In genomic region chr3:53170325-53171108, GRCh38 we compare ENCODE assay signal across 9 cellular contexts. TPM values are rescaled to one million over a fixed set of nuclear protein-coding genes. Genes with fewer than 3 reads are reported as not detected.
DNase-seq lines count a peak whose midpoint lies in the region; ATAC-seq and TF ChIP-seq lines count a peak whose summit lies in the region.
"Had no signal": no experiment of that assay in that cellular context is flagged by ENCODE, and none has a peak within 500 bp of the region (broad histone marks: within the 10 kb centered on the region; RNA-seq: fewer than 3 reads in every experiment).

No MANE protein-coding gene starts in this region.

- H3K36me3 ChIP-seq in BLaER1 (peaks cover 45% of the 10 kb centered on the region), OCI-LY3 (replicated peaks; ENCODE audit: low read depth, low read length) (peaks cover 53% of the 10 kb centered on the region), HAP-1 (replicated peaks) (no peaks in the 10 kb centered on the region; the same call in 1 of the 2 replicates)

- H3K4me2 ChIP-seq in BLaER1 (peak overlapping the region; percentile 90), OCI-LY3 (ENCODE audit: low read length) (peak overlapping the region; percentile 63)

- H3K27ac ChIP-seq in BLaER1 (peak overlapping the region; percentile 81), OCI-LY3 (ENCODE audit: low read length) (no peak overlapping the region)

- TF ChIP-seq CTCF in OCI-LY3 (IDR thresholded peaks at IDR 0.05; ENCODE audit: low read depth, low read length), result no peak

- H3K9me3 ChIP-seq in BLaER1, result no peaks in the 10 kb centered on the region
- H3K9me3 ChIP-seq in OCI-LY3 (ENCODE audit: insufficient read depth, low read length), result no peaks in the 10 kb centered on the region
- no peaks in the 10 kb centered on the region for H3K9me3 ChIP-seq in HAP-1

- H2AFZ ChIP-seq in OCI-LY3 (ENCODE audit: low read depth, low read length), result no peak overlapping the region

- peak; percentile 39 for DNase-seq in iris pigment epithelial cell (ENCODE audit: low read depth)
- DNase-seq in ACHN, result no peak
- no peak for DNase-seq in A172 (ENCODE audit: low spot score)
- no peak for DNase-seq in cerebellar cortex (ENCODE audit: low spot score)
- DNase-seq in HAP-1 (ENCODE audit: low spot score in 2 of 2), result no peak
- DNase-seq: NCI-H1417 treated with DMSO at 0.1 percent for 48 hours had no signal

- H4K20me1 ChIP-seq in BLaER1 (peaks cover 100% of the 10 kb centered on the region), OCI-LY3 (ENCODE audit: insufficient read depth, low read length) (peaks cover 100% of the 10 kb centered on the region)

- peaks cover 79% of the 10 kb centered on the region for H3K79me2 ChIP-seq in OCI-LY3 (ENCODE audit: low read length)

- peak overlapping the region; percentile 48; the same call in 1 of the 2 replicates for H3K9ac ChIP-seq in BLaER1
- no peak overlapping the region for H3K9ac ChIP-seq in OCI-LY3 (ENCODE audit: low read length)

- in situ Hi-C loops in ACHN (cut with HindIII; ENCODE audit: low pct_ligation_motif_present, low pct_unique_long_range_greater_than_20kb, low sequenced_read_pairs), result no loop called here
- in situ Hi-C loops in HAP-1 (cut with MboI; ENCODE audit: low sequenced_read_pairs), result no loop called here

- peaks cover 89% of the 10 kb centered on the region for H3K4me1 ChIP-seq in BLaER1
- H3K4me1 ChIP-seq in OCI-LY3 (ENCODE audit: low read length), result peaks cover 64% of the 10 kb centered on the region
- H3K4me1 ChIP-seq in HAP-1, result no peaks in the 10 kb centered on the region

- H3K27me3 ChIP-seq in BLaER1 (no peaks in the 10 kb centered on the region), OCI-LY3 (ENCODE audit: low read depth, low read length) (no peaks in the 10 kb centered on the region), HAP-1 (ENCODE audit: low read depth) (no peaks in the 10 kb centered on the region)

- ATAC-seq in GM19351 (IDR thresholded peaks at IDR 0.05; ENCODE audit: unreplicated experiment), result peak; percentile 32

- H3K4me3 ChIP-seq in BLaER1 (0 out of 2 replicates have a peak overlapping the region, but pooled peaks have one; percentile 23), OCI-LY3 (ENCODE audit: low read length) (peak overlapping the region; percentile 33; the same call in 1 of the 2 replicates), HAP-1 (no peak overlapping the region)

RNA-seq across cellular contexts. Expression of gene PRKCD, which starts 9.5 kb away (rescaled TPM):
- total RNA-seq in A172 (2014; rRNA removed; shearing (Covaris generic)), result 2.5 and 3.4 TPM in 2 replicates

RNA-seq across cellular contexts. Expression of gene RFT1, which starts 40.3 kb away (rescaled TPM):
- total RNA-seq in A172 (2014; rRNA removed; shearing (Covaris generic)), result 27.0 and 33.6 TPM in 2 replicates
